Comparison of ENCODE assay signal across 15 cellular contexts in genomic region chr10:79409038-79410035, GRCh38. TPM values are rescaled to one million over a fixed set of nuclear protein-coding genes. Genes with fewer than 3 reads are reported as not detected.
DNase-seq lines count a peak whose midpoint lies in the region; ATAC-seq and TF ChIP-seq lines count a peak whose summit lies in the region.
"Had no signal": no experiment of that assay in that cellular context is flagged by ENCODE, and none has a peak within 500 bp of the region (broad histone marks: within the 10 kb centered on the region; RNA-seq: fewer than 3 reads in every experiment).

No MANE protein-coding gene starts in this region.

- no peak for ATAC-seq in Right ventricle myocardium superior (ENCODE audit: poor library complexity)
- no peak for ATAC-seq in GM18868 (IDR thresholded peaks at IDR 0.05; ENCODE audit: unreplicated experiment)

- DNase-seq in Right ventricle myocardium superior (peak; percentile 46), cardiac septum (ENCODE audit: low spot score) (no peak), inferior parietal cortex (ENCODE audit: extremely low spot score) (peak; percentile 88), ovary (peak in 2 of 5 donors; percentile 25 to 38), H7 (no peak), islet precursor cell (no peak), A673 (ENCODE audit: low spot score) (no peak)
- DNase-seq: ACHN; activated CD8-positive, alpha-beta memory T cell treated with anti-CD3 and anti-CD28 coated beads, Interleukin-2, amount 50 U/mL, for 4 hours; adrenal gland; NCI-H2029; transverse colon; WERI-Rb-1 had no signal

- TF ChIP-seq EP300 in ovary (IDR thresholded peaks at IDR 0.05): no peak

- H3K4me1 ChIP-seq in ovary (ENCODE audit: insufficient read depth) (peaks cover 50% of the 10 kb centered on the region), A673 (ENCODE audit: insufficient read depth, low read length, poor library complexity, severe bottlenecking) (peaks cover 20% of the 10 kb centered on the region)

- BruUV-seq in A673 (replicated peaks; lab: Mats Ljungman, UMichigan): no TSS peak

- POLR2A ChIA-PET in A673 (lab: Charles Lee; ENCODE audit: low non-redundant PET): no interaction called here

- CTCF ChIA-PET in A673 (lab: Charles Lee): no interaction called here

- H3K4me3 ChIP-seq in ovary (no peak overlapping the region), H7 (ENCODE audit: insufficient read depth, low read depth, low read length) (no peak overlapping the region), A673 (ENCODE audit: low read depth, low read length, poor library complexity, severe bottlenecking) (no peak overlapping the region)
- H3K4me3 ChIP-seq: adrenal gland, SJSA1, transverse colon had no signal

- H3K27me3 ChIP-seq in ovary (no peaks in the 10 kb centered on the region), H7 (ENCODE audit: control insufficient read depth, insufficient read depth, low read length) (no peaks in the 10 kb centered on the region), A673 (replicated peaks; ENCODE audit: insufficient read depth, low read depth, low read length, poor library complexity) (no peaks in the 10 kb centered on the region)
- H3K27me3 ChIP-seq: adrenal gland, SJSA1, transverse colon had no signal

- no peak for TF ChIP-seq POLR2A in ovary (IDR thresholded peaks at IDR 0.05)

- WGBS in ovary, 3 donors: 75 to 87% (median 81%) methylated on average over 15 of the region's 15 CpGs

- no peak for TF ChIP-seq CTCF in ovary (IDR thresholded peaks at IDR 0.05)
- no peak for TF ChIP-seq CTCF in A673 (conservative IDR thresholded peaks at IDR 0.05; ENCODE audit: low read depth, low read length)

- H3K27ac ChIP-seq in ovary (peak overlapping the region; percentile 34 to 44), A673 (ENCODE audit: low read depth, low read length, poor library complexity, severe bottlenecking) (no peak overlapping the region)
- H3K27ac ChIP-seq: SJSA1, transverse colon, WERI-Rb-1 had no signal

- intact Hi-C loops in Right ventricle myocardium superior (cut with DNase I): no loop called here
- intact Hi-C loops in cardiac septum (cut with DNase I): no loop called here
- intact Hi-C loops in ovary (cut with DNase I): loop anchor here in 1 of 4 donors (5.0 kb wide), 1 partner anchor 33 kb away; no protein-coding TSS in a partner anchor
- intact Hi-C loops in A673 (cut with micrococcal nuclease; ENCODE audit: unreplicated experiment): no loop called here

- no peaks in the 10 kb centered on the region for H3K36me3 ChIP-seq in ovary
- no peaks in the 10 kb centered on the region for H3K36me3 ChIP-seq in H7 (replicated peaks; ENCODE audit: control insufficient read depth, insufficient read depth, low read length)
- no peaks in the 10 kb centered on the region for H3K36me3 ChIP-seq in A673 (ENCODE audit: insufficient read depth, low read length, poor library complexity, severe bottlenecking)
- H3K36me3 ChIP-seq: adrenal gland, transverse colon, WERI-Rb-1 had no signal

- H3K9me3 ChIP-seq in ovary: no peaks in the 10 kb centered on the region
- H3K9me3 ChIP-seq in A673 (ENCODE audit: low read depth, low read length, poor library complexity, severe bottlenecking): no peaks in the 10 kb centered on the region
- H3K9me3 ChIP-seq: adrenal gland, SJSA1, transverse colon had no signal

RNA-seq across cellular contexts. Expression of gene ZCCHC24, which starts 36.1 kb away (rescaled TPM):
- total RNA-seq in Right ventricle myocardium superior (53.3 TPM), cardiac septum (56.6 TPM), ovary (10 to 100 TPM; 21.6 to 92.1 (median 72.0) TPM), A673 (2021) (9.8 and 17.9 TPM in 2 replicates)
- 10 to 100 TPM; 33.5 to 35.9 TPM for polyA plus RNA-seq in ovary
- 7.5 and 9.0 TPM in 2 replicates for total RNA-seq in H7 (2014; rRNA removed; shearing (Covaris generic))

Comparison
In these comparisons a context has a peak if more than half of its experiments do, and no peak if none do; other contexts are left out.
1. DNase-seq: peak in Right ventricle myocardium superior (single experiment) and inferior parietal cortex (single experiment); none in cardiac septum (single experiment), H7 (single experiment), islet precursor cell (single experiment) and A673 (single experiment).